ENCODE assay signal across 17 cellular contexts in the genomic region with DNA sequence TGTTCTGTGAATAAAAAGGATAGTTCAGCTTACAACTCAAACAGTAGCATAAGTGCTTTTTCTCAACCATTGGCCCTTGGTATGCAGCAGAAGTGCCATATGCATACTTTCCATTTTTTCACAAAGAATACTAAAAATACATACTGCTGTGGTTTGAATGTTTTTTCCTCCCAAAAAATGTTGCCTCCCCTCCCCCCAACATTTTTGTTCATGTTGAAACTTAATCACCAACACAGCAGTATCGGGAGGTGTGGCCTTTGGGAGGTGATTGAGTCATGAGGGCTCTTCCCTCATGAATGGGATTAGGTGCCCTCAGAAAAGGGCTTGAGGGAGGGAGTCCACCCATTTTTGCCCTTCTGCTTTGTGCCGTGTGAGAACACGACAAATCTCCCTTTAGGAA.
A peak's percentile ranks its signal among the peaks of the same experiment; 100 is the strongest.
DNase-seq lines count a peak whose midpoint lies in the region; ATAC-seq lines count a peak whose summit lies in the region.
"Had no signal": no experiment of that assay in that cellular context is flagged by ENCODE, and none has a peak within 500 bp of the region (broad histone marks: within the 10 kb centered on the region; RNA-seq: fewer than 3 reads in every experiment).

No MANE protein-coding gene starts in this region.

- peak; percentile 8 to 9 for DNase-seq in stimulated activated CD4-positive, alpha-beta T cell treated with anti-CD3 and anti-CD28 coated beads, Interleukin-2, amount 100 ng/mL, for 48 hours
- DNase-seq in stimulated activated CD4-positive, alpha-beta T cell treated with anti-CD3 and anti-CD28 coated beads, Interleukin-4, amount 100 ng/mL, for 1 hour, result no peak
- DNase-seq in adipocyte (ENCODE audit: low read depth) (peak; percentile 48), hepatic stellate cell (ENCODE audit: low spot score) (peak; percentile 21), iPS-NIHi11 (ENCODE audit: low spot score) (no peak), middle frontal gyrus (ENCODE audit: extremely low spot score, low spot score) (no peak)
- DNase-seq in naive thymus-derived CD4-positive, alpha-beta T cell, result no peak
- DNase-seq: adrenal gland, AML-193, cortex of kidney, NCI-H187, sigmoid colon, SW 1271, WERI-Rb-1 had no signal

- H3K27me3 ChIP-seq in adipocyte (replicated peaks; ENCODE audit: control insufficient read depth, insufficient read depth, low read length), result no peaks in the 10 kb centered on the region
- H3K27me3 ChIP-seq in naive thymus-derived CD4-positive, alpha-beta T cell (ENCODE audit: control insufficient read depth in 2 of 2, insufficient read depth in 2 of 2, low read length in 2 of 2), result no peaks in the 10 kb centered on the region
- H3K27me3 ChIP-seq: adrenal gland, neural progenitor cell, sigmoid colon had no signal

- H3K27me3 Mint-ChIP-seq in naive thymus-derived CD4-positive, alpha-beta T cell, result no peaks in the 10 kb centered on the region

- peaks cover 0 to 2% (median 0%) of the 10 kb centered on the region in 7 donors for H3K4me1 Mint-ChIP-seq in naive thymus-derived CD4-positive, alpha-beta T cell
- H3K4me1 Mint-ChIP-seq: neural progenitor cell had no signal

- intact Hi-C loops in naive thymus-derived CD4-positive, alpha-beta T cell (cut with micrococcal nuclease), result no loop called here

- H3K4me3 Mint-ChIP-seq in naive thymus-derived CD4-positive, alpha-beta T cell, result no peak overlapping the region
- H3K4me3 Mint-ChIP-seq: neural progenitor cell had no signal

- H3K36me3 ChIP-seq in adipocyte (ENCODE audit: control insufficient read depth, insufficient read depth, low read length, severe bottlenecking), result peaks cover 51% of the 10 kb centered on the region
- H3K36me3 ChIP-seq in naive thymus-derived CD4-positive, alpha-beta T cell (ENCODE audit: control insufficient read depth in 2 of 3, insufficient read depth in 3 of 3, low read length in 3 of 3), result peaks cover 15 to 53% (median 46%) of the 10 kb centered on the region in 3 experiments

- H3K9me3 Mint-ChIP-seq in naive thymus-derived CD4-positive, alpha-beta T cell, result peaks cover 0 to 4% (median 0%) of the 10 kb centered on the region in 11 donors
- H3K9me3 Mint-ChIP-seq: neural progenitor cell had no signal

- peaks cover 9 to 79% (median 56%) of the 10 kb centered on the region in 5 donors for H3K36me3 Mint-ChIP-seq in naive thymus-derived CD4-positive, alpha-beta T cell

- no peak overlapping the region for H3K9ac ChIP-seq in adipocyte (ENCODE audit: low read length)
- H3K9ac ChIP-seq: neural progenitor cell had no signal

- ATAC-seq in naive thymus-derived CD4-positive, alpha-beta T cell, result no peak
- ATAC-seq in GM21529 (IDR thresholded peaks at IDR 0.05; ENCODE audit: unreplicated experiment), result no peak

- POLR2A ChIA-PET in naive thymus-derived CD4-positive, alpha-beta T cell (lab: Charles Lee), result no interaction called here

- no peak overlapping the region for H3K4me3 ChIP-seq in adipocyte (ENCODE audit: low read length)
- no peak overlapping the region for H3K4me3 ChIP-seq in naive thymus-derived CD4-positive, alpha-beta T cell (ENCODE audit: low read length)
- H3K4me3 ChIP-seq: adrenal gland, neural progenitor cell, PC-9, sigmoid colon had no signal

- H3K4me1 ChIP-seq in adipocyte (ENCODE audit: control insufficient read depth, insufficient read depth, low read length), result no peaks in the 10 kb centered on the region
- no peaks in the 10 kb centered on the region for H3K4me1 ChIP-seq in naive thymus-derived CD4-positive, alpha-beta T cell (ENCODE audit: control insufficient read depth in 2 of 2, insufficient read depth in 2 of 2, low read length in 2 of 2)
- H3K4me1 ChIP-seq: adrenal gland, sigmoid colon had no signal

- no peak overlapping the region for H3K27ac Mint-ChIP-seq in naive thymus-derived CD4-positive, alpha-beta T cell
- H3K27ac Mint-ChIP-seq: neural progenitor cell had no signal

- CTCF ChIA-PET in naive thymus-derived CD4-positive, alpha-beta T cell (lab: Charles Lee), result no interaction called here

- H3K9me3 ChIP-seq in adipocyte (ENCODE audit: control insufficient read depth, low read length), result no peaks in the 10 kb centered on the region
- H3K9me3 ChIP-seq in naive thymus-derived CD4-positive, alpha-beta T cell (ENCODE audit: control insufficient read depth in 2 of 3, low read length in 3 of 3), result no peaks in the 10 kb centered on the region
- H3K9me3 ChIP-seq: adrenal gland, sigmoid colon had no signal

- no peak overlapping the region for H3K27ac ChIP-seq in naive thymus-derived CD4-positive, alpha-beta T cell (ENCODE audit: low read depth, low read length)
- H3K27ac ChIP-seq: adrenal gland, neural progenitor cell, PC-9, sigmoid colon, WERI-Rb-1 had no signal

Comparison
In these comparisons a context has a peak if more than half of its experiments do, and no peak if none do; other contexts are left out.
1. DNase-seq: peak in stimulated activated CD4-positive, alpha-beta T cell treated with anti-CD3 and anti-CD28 coated beads, Interleukin-2, amount 100 ng/mL, for 48 hours (2 of 2), adipocyte (single experiment) and hepatic stellate cell (single experiment); none in stimulated activated CD4-positive, alpha-beta T cell treated with anti-CD3 and anti-CD28 coated beads, Interleukin-4, amount 100 ng/mL, for 1 hour (single experiment), iPS-NIHi11 (single experiment), middle frontal gyrus (single experiment) and naive thymus-derived CD4-positive, alpha-beta T cell (0 of 9).